In genomic region chr16:10323528-10323869, GRCh38 we compare ENCODE assay signal across 26 cellular contexts.
DNase-seq lines count a peak whose midpoint lies in the region; ATAC-seq, FAIRE-seq and TF ChIP-seq lines count a peak whose summit lies in the region.
"Had no signal": no experiment of that assay in that cellular context is flagged by ENCODE, and none has a peak within 500 bp of the region (broad histone marks: within the 10 kb centered on the region; RNA-seq: fewer than 3 reads in every experiment).

No MANE protein-coding gene starts in this region.

- BruUV-seq in HepG2 (replicated peaks; lab: Mats Ljungman, UMichigan): no TSS peak

- ATAC-seq in HepG2 (no peak), right lobe of liver (no peak), HG03571 (IDR thresholded peaks at IDR 0.05; ENCODE audit: unreplicated experiment) (no peak), SK-N-SH treated with all-trans-retinoic acid at 6 μM for 48 hours (no peak)

- H3K79me2 ChIP-seq in HepG2 (ENCODE audit: insufficient read depth, low read length) (no peaks in the 10 kb centered on the region), SU-DHL-6 (ENCODE audit: insufficient read depth, low read length) (no peaks in the 10 kb centered on the region)

- TF ChIP-seq EP300 in HepG2 (IDR thresholded peaks at IDR 0.05; ENCODE audit: low read depth in 2 of 2, low read length in 2 of 2) (no peak), HepG2 (CRISPR knock-in tag; IDR thresholded peaks at IDR 0.05; ENCODE audit: borderline replicate concordance) (no peak)

- H3K4me1 Mint-ChIP-seq in mesothelial cell of epicardium: peaks cover 35% of the 10 kb centered on the region

- 19% methylated on average over 2 of the region's 2 CpGs for WGBS in HepG2 (ENCODE audit: low lambda C conversion rate)
- WGBS in right lobe of liver (ENCODE audit: insufficient coverage, low coverage, low lambda C conversion rate, missing lambda C conversion rate): 66% methylated on average over 2 of the region's 2 CpGs

- H3K4me2 ChIP-seq in HepG2 (ENCODE audit: low read depth, low read length) (peak overlapping the region; percentile 69), SU-DHL-6 (ENCODE audit: low read depth, low read length, poor library complexity, severe bottlenecking) (no peak overlapping the region)
- H3K4me2 ChIP-seq: BLaER1 treated with 17β-estradiol and CSF1 and Interleukin-3, amounts not matched to agents 10 nM and 100 nM; PC-9 had no signal

- no peaks in the 10 kb centered on the region for H3K27me3 ChIP-seq in HepG2 (ENCODE audit: control insufficient read depth in 1 of 2, insufficient read depth in 2 of 2, low read length in 2 of 2)
- no peaks in the 10 kb centered on the region for H3K27me3 ChIP-seq in right lobe of liver
- H3K27me3 ChIP-seq in SU-DHL-6 (ENCODE audit: low read length): no peaks in the 10 kb centered on the region
- H3K27me3 ChIP-seq: BLaER1 treated with 17β-estradiol and CSF1 and Interleukin-3, amounts not matched to agents 10 nM and 100 nM had no signal

- H3K27ac Mint-ChIP-seq in mesothelial cell of epicardium: peak overlapping the region; percentile 68
- H3K27ac Mint-ChIP-seq: CD4-positive, alpha-beta T cell had no signal

- in situ Hi-C loops in HepG2 (cut with HindIII; ENCODE audit: extremely low pct_ligation_motif_present, low pct_unique_long_range_greater_than_20kb): no loop called here

- H4K20me1 ChIP-seq in HepG2 (ENCODE audit: insufficient read depth, low read length) (no peaks in the 10 kb centered on the region), SU-DHL-6 (ENCODE audit: low read depth, low read length) (no peaks in the 10 kb centered on the region)
- H4K20me1 ChIP-seq: BLaER1 treated with 17β-estradiol and CSF1 and Interleukin-3, amounts not matched to agents 10 nM and 100 nM had no signal

- FAIRE-seq in HepG2 (lab: Jason Lieb, UNC): no peak
- FAIRE-seq: A204.1, H54 had no signal

- intact Hi-C loops in HepG2 (cut with micrococcal nuclease; ENCODE audit: unreplicated experiment): loop anchor here (2.0 kb wide), 2 partner anchors 33 to 63 kb away; partner anchors contain the start of gene ATF7IP2
- intact Hi-C loops in right lobe of liver (cut with DNase I): no loop called here

- H3K36me3 ChIP-seq in HepG2 (replicated peaks in 1 of 2; ENCODE audit: control insufficient read depth in 1 of 2, insufficient read depth in 2 of 2, low read length in 2 of 2) (no peaks in the 10 kb centered on the region), right lobe of liver (no peaks in the 10 kb centered on the region), SU-DHL-6 (ENCODE audit: low read length) (no peaks in the 10 kb centered on the region)
- H3K36me3 ChIP-seq: BLaER1 treated with 17β-estradiol and CSF1 and Interleukin-3, amounts not matched to agents 10 nM and 100 nM had no signal

- H3K9me2 ChIP-seq in SU-DHL-6 (replicated peaks; ENCODE audit: insufficient read depth, low read length): no peaks in the 10 kb centered on the region

- H3K9ac ChIP-seq in HepG2 (ENCODE audit: insufficient read depth, low read depth, low read length): peak overlapping the region; percentile 51; the same call in 1 of the 2 replicates
- H3K9ac ChIP-seq in SU-DHL-6 (ENCODE audit: low read length): no peak overlapping the region
- H3K9ac ChIP-seq: BLaER1 treated with 17β-estradiol and CSF1 and Interleukin-3, amounts not matched to agents 10 nM and 100 nM had no signal

- H3K4me3 ChIP-seq in HepG2 (replicated peaks in 1 of 3; ENCODE audit: insufficient read depth in 1 of 3, low read depth in 2 of 3, low read length in 3 of 3): peak overlapping the region in 2 of 3 experiments; percentile 25 to 37; a peak in 3 of 6 replicates
- no peak overlapping the region for H3K4me3 ChIP-seq in right lobe of liver
- no peak overlapping the region for H3K4me3 ChIP-seq in SU-DHL-6 (ENCODE audit: insufficient read depth, low read length, poor library complexity, severe bottlenecking)
- H3K4me3 ChIP-seq: BLaER1 treated with 17β-estradiol and CSF1 and Interleukin-3, amounts not matched to agents 10 nM and 100 nM; PC-9 had no signal

- peaks cover 5% of the 10 kb centered on the region; the same call in 1 of the 2 replicates for H3F3A ChIP-seq in SU-DHL-6 (ENCODE audit: insufficient read depth)

- TF ChIP-seq RAD21 in HepG2 (CRISPR knock-in tag; IDR thresholded peaks at IDR 0.05): no peak

- H3K36me3 Mint-ChIP-seq in mesothelial cell of epicardium: no peaks in the 10 kb centered on the region

- no peaks in the 10 kb centered on the region for H3K9me3 ChIP-seq in HepG2 (ENCODE audit: low read length)
- H3K9me3 ChIP-seq in right lobe of liver: no peaks in the 10 kb centered on the region
- H3K9me3 ChIP-seq in SU-DHL-6 (ENCODE audit: insufficient read depth, low read length): no peaks in the 10 kb centered on the region

- TF ChIP-seq POLR2A in HepG2 (IDR thresholded peaks at IDR 0.05; ENCODE audit: insufficient read depth in 1 of 2, low read depth in 2 of 2, low read length in 2 of 2) (no peak), right lobe of liver (IDR thresholded peaks at IDR 0.05) (no peak)

- peaks cover 3% of the 10 kb centered on the region for H3K9me3 Mint-ChIP-seq in mesothelial cell of epicardium

- POLR2A ChIA-PET in HepG2 (lab: Yijun Ruan, JAX): interaction anchor here (1.9 kb wide), 1 partner anchor 62 kb away, joined by 6 read pairs; the partner anchor contains the start of gene ATF7IP2

- H2AFZ ChIP-seq in HepG2 (ENCODE audit: low read length) (peak overlapping the region; percentile 47), SU-DHL-6 (ENCODE audit: low read depth, low read length, severe bottlenecking) (peak overlapping the region; percentile 65)
- H2AFZ ChIP-seq: PC-9 had no signal

- TF ChIP-seq CTCF in HepG2 (CRISPR knock-in tag; IDR thresholded peaks at IDR 0.05): no peak
- no peak for TF ChIP-seq CTCF in right lobe of liver (IDR thresholded peaks at IDR 0.05)
- TF ChIP-seq CTCF in SU-DHL-6 (IDR thresholded peaks at IDR 0.05; ENCODE audit: insufficient read depth, low read length, poor library complexity, severe bottlenecking): no peak
- no peak for TF ChIP-seq CTCF in mesothelial cell of epicardium (IDR thresholded peaks at IDR 0.05; ENCODE audit: unreplicated experiment)

- peak overlapping the region; percentile 73 for H3K27ac ChIP-seq in HepG2 (ENCODE audit: extremely low read length, insufficient read depth, low read length)
- H3K27ac ChIP-seq in right lobe of liver: peak overlapping the region in 1 of 3 donors; percentile 59
- no peak overlapping the region for H3K27ac ChIP-seq in SU-DHL-6 (ENCODE audit: low read depth, low read length)
- H3K27ac ChIP-seq: BLaER1 treated with 17β-estradiol and CSF1 and Interleukin-3, amounts not matched to agents 10 nM and 100 nM; PC-9 had no signal

- CTCF ChIA-PET in HepG2 (lab: Yijun Ruan, JAX; ENCODE audit: low intra/inter-chr PET ratio, low total read pairs): no interaction called here

- H3K4me3 Mint-ChIP-seq in mesothelial cell of epicardium: no peak overlapping the region
- H3K4me3 Mint-ChIP-seq: CD4-positive, alpha-beta T cell had no signal

- DNase-seq in HepG2 (ENCODE audit: low spot score) (no peak), right lobe of liver (no peak), mesothelial cell of epicardium (ENCODE audit: low spot score in 2 of 2, unreplicated experiment in 2 of 2) (no peak), retina (no peak), NCI-H748 treated with DMSO at 0.1 percent for 48 hours (lab: John Stamatoyannopoulos, UW) (no peak)
- DNase-seq: Calu3; CD4-positive, alpha-beta T cell; DND-41; KBM-7; MV-4-11; NCI-H1105; NCI-H1436 treated with DMSO at 0.1 percent for 48 hours; NCI-H187 treated with DMSO at 0.1 percent for 48 hours; NCI-H2171 treated with DMSO at 0.1 percent for 48 hours; NCI-H524; NCI-H774; NK-92 treated with Interleukin-12 subunit alpha and Interleukin-12 subunit beta, amount 100 ng/mL, for 24 hours; PC-9; RPMI8226; SHP77 had no signal

- no peaks in the 10 kb centered on the region for H3K27me3 Mint-ChIP-seq in mesothelial cell of epicardium (ENCODE audit: low read depth)
- H3K27me3 Mint-ChIP-seq: CD4-positive, alpha-beta T cell had no signal

- H3K4me1 ChIP-seq in HepG2 (ENCODE audit: insufficient read depth, low read length) (peaks cover 63% of the 10 kb centered on the region), right lobe of liver (peaks cover 0 to 14% (median 6%) of the 10 kb centered on the region in 4 donors)

TF ChIP-seq in SK-N-SH treated with all-trans-retinoic acid at 6 μM for 48 hours, 23 proteins besides CTCF, POLR2A, EP300 and RAD21 (continues in another document):
- TF ChIP-seq ESRRG (CRISPR knock-in tag; IDR thresholded peaks at IDR 0.05) (no peak), TSHZ2 (CRISPR knock-in tag; IDR thresholded peaks at IDR 0.05) (no peak), TCF4 (CRISPR knock-in tag; IDR thresholded peaks at IDR 0.05; ENCODE audit: borderline replicate concordance) (no peak), ZNF565 (CRISPR knock-in tag; conservative IDR thresholded peaks at IDR 0.05; ENCODE audit: low read depth) (no peak), ARNTL (CRISPR knock-in tag; IDR thresholded peaks at IDR 0.05; ENCODE audit: borderline replicate concordance, low read depth) (no peak), ZNF70 (CRISPR knock-in tag; IDR thresholded peaks at IDR 0.05) (no peak), GLIS3 (CRISPR knock-in tag; IDR thresholded peaks at IDR 0.05) (no peak), OSR1 (CRISPR knock-in tag; IDR thresholded peaks at IDR 0.05) (no peak), BACH2 (CRISPR knock-in tag; IDR thresholded peaks at IDR 0.05; ENCODE audit: borderline replicate concordance) (no peak), ZFP3 (CRISPR knock-in tag; IDR thresholded peaks at IDR 0.05) (no peak), RARB (CRISPR knock-in tag; IDR thresholded peaks at IDR 0.05) (no peak)

Comparison
In these comparisons a context has a peak if more than half of its experiments do, and no peak if none do; other contexts are left out.
1. H3K4me3 ChIP-seq: peak in HepG2 (2 of 3); none in right lobe of liver (0 of 3) and SU-DHL-6 (single experiment).